20 cellular contexts compared by ENCODE assay signal in genomic region chr1:95304803-95305202, GRCh38.
"Had no signal": no experiment of that assay in that cellular context is flagged by ENCODE, and none has a peak within 500 bp of the region (broad histone marks: within the 10 kb centered on the region; RNA-seq: fewer than 3 reads in every experiment).

No MANE protein-coding gene starts in this region.

- H3K36me3 ChIP-seq: adrenal gland had no signal

- H3K9me3 ChIP-seq: adrenal gland had no signal

- H3K27ac ChIP-seq: adrenal gland had no signal

- DNase-seq: activated B cell treated with CpG ODN at 0.5 μM for 24 hours; activated CD4-positive, alpha-beta memory T cell treated with anti-CD3 and anti-CD28 coated beads for 36 hours; activated CD4-positive, alpha-beta T cell treated with anti-CD3 and anti-CD28 coated beads, Interleukin-2, amount 10 ng/mL, durations not matched to agents 7 days and 5 days; activated CD8-positive, alpha-beta memory T cell treated with anti-CD3 and anti-CD28 coated beads for 24 hours; activated gamma-delta T cell treated with Interleukin-2 at 50 U/mL for 16 hours; activated naive CD4-positive, alpha-beta T cell treated with anti-CD3 and anti-CD28 coated beads, Interleukin-2, amount 50 U/mL, for 16 hours; activated naive CD8-positive, alpha-beta T cell treated with anti-CD3 and anti-CD28 coated beads, Interleukin-2, amount 10 ng/mL, durations not matched to agents 7 days and 5 days; activated T-cell treated with anti-CD3 and anti-CD28 coated beads, Interleukin-2, amount 50 U/mL, for 48 hours; adrenal gland; anterior cingulate cortex; central memory CD4-positive, alpha-beta T cell; NCI-H1105 treated with DMSO at 0.1 percent for 48 hours; NCI-H1436 treated with DMSO at 0.1 percent for 48 hours; NCI-H187 treated with DMSO at 0.1 percent for 48 hours; NCI-H2081 treated with DMSO at 0.1 percent for 48 hours; NCI-H446; SHP77 treated with DMSO at 0.1 percent for 48 hours; T-helper 17 cell; T-helper 9 cell had no signal

- ATAC-seq: T-helper 17 cell had no signal

- FAIRE-seq: RCC 7860 had no signal

- H3K4me3 ChIP-seq: adrenal gland had no signal
